Comparison of ENCODE assay signal across 1 cellular context in the genomic region with DNA sequence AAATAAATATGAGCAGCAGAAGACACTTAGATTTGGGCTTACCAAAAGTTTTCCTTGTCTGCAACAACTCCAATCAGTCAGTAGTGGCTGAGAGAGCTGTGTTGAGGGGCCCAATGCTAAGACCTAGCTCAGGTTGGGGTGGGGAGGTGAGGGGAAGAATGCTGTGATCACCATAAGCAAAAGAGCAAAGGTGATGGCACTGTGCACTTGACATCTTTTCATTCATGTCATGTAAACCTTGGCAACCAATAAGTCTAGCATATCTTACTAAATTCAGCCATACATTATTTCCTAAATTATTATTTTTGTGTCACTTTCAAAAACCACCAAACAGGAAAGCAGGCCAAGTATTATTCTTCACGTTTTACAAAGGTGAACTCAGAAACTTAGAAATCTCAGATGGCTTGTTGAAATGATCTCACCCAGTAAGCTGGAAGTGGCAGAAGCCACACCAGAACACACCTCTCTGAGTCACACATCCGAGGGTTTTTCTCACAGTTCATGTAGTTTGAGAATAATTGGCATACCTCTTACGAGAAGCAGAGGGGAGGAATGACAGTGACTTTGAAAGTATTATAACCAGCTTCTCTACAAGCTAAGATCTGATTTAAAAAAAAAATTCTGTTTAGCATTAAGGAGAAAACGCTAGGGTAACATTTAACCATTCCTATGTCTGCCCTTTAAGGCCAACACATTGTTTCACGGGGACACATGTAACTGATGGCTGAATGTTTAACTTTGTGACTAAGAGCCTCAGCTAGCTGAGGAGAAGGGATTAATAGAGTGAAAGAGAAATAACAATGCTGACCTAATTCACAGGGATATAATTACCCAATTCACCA.
TF ChIP-seq lines count a peak whose summit lies in the region.

No MANE protein-coding gene starts in this region.

TF ChIP-seq in GM23338, 12 proteins besides CTCF, POLR2A, EP300 and RAD21 (continued from another document):
- TF ChIP-seq, protein P1, sequence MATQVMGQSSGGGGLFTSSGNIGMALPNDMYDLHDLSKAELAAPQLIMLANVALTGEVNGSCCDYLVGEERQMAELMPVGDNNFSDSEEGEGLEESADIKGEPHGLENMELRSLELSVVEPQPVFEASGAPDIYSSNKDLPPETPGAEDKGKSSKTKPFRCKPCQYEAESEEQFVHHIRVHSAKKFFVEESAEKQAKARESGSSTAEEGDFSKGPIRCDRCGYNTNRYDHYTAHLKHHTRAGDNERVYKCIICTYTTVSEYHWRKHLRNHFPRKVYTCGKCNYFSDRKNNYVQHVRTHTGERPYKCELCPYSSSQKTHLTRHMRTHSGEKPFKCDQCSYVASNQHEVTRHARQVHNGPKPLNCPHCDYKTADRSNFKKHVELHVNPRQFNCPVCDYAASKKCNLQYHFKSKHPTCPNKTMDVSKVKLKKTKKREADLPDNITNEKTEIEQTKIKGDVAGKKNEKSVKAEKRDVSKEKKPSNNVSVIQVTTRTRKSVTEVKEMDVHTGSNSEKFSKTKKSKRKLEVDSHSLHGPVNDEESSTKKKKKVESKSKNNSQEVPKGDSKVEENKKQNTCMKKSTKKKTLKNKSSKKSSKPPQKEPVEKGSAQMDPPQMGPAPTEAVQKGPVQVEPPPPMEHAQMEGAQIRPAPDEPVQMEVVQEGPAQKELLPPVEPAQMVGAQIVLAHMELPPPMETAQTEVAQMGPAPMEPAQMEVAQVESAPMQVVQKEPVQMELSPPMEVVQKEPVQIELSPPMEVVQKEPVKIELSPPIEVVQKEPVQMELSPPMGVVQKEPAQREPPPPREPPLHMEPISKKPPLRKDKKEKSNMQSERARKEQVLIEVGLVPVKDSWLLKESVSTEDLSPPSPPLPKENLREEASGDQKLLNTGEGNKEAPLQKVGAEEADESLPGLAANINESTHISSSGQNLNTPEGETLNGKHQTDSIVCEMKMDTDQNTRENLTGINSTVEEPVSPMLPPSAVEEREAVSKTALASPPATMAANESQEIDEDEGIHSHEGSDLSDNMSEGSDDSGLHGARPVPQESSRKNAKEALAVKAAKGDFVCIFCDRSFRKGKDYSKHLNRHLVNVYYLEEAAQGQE (IDR thresholded peaks at IDR 0.05; ENCODE audit: unreplicated experiment) = no peak
